26 cellular contexts compared by ENCODE assay signal in the genomic region with DNA sequence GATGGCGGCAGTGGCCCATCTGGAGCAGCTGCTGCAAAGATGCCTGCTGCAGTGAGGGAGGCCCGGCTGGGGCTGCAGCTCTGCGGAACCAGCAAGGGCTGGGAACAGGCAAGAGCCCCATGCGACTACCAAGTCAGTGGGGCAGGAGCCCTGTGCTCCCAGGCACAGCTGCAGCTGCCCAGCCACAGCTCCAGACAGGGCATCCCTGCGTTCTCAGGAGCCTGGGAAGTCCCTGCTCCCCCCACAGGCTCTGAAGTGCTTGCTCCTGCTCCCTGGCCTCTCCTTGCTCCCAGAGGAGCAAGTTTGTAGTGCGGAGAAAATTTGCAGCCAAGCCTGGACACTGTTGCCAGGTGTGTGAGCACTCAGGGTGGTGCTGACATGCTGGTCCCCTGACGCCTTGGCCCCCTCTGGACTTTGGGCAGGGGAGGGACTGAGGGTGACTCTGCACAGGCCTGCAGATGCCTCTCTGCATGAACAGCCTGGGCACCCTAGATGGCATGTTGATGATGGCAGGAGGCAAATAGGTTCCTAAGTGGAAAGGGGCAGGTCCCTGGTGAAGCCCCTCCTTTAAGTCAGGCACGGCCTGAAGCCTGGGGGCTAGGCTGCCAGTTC.
"Had no signal": no experiment of that assay in that cellular context is flagged by ENCODE, and none has a peak within 500 bp of the region (broad histone marks: within the 10 kb centered on the region; RNA-seq: fewer than 3 reads in every experiment).

No MANE protein-coding gene starts in this region.

- H3K36me3 ChIP-seq: gastrocnemius medialis, left ventricle myocardium inferior, pancreas, tibial nerve had no signal

- H3K9me3 ChIP-seq: gastrocnemius medialis, left ventricle myocardium inferior, mucosa of descending colon, pancreas, psoas muscle, tibial nerve had no signal

- H3K4me1 Mint-ChIP-seq: activated CD4-positive, alpha-beta memory T cell treated with anti-CD3 and anti-CD28 coated beads, Interleukin-2, amount 10 ng/mL, durations not matched to agents 7 days and 5 days; activated CD4-positive, alpha-beta T cell treated with anti-CD3 and anti-CD28 coated beads, Interleukin-2, amount 10 ng/mL, durations not matched to agents 7 days and 5 days had no signal

- H3K27ac ChIP-seq: gastrocnemius medialis, left ventricle myocardium inferior, pancreas, psoas muscle, tibial nerve had no signal

- H3K4me1 ChIP-seq: gastrocnemius medialis, left ventricle myocardium inferior, pancreas, psoas muscle had no signal

- H3K27me3 ChIP-seq: gastrocnemius medialis, pancreas, tibial nerve had no signal

- H3K4me3 ChIP-seq: gastrocnemius medialis, left ventricle myocardium inferior, lung, mucosa of descending colon, pancreas, psoas muscle, tibial nerve had no signal

- H3K4me3 Mint-ChIP-seq: activated CD4-positive, alpha-beta memory T cell treated with anti-CD3 and anti-CD28 coated beads, Interleukin-2, amount 10 ng/mL, durations not matched to agents 7 days and 5 days; activated CD4-positive, alpha-beta T cell treated with anti-CD3 and anti-CD28 coated beads, Interleukin-2, amount 10 ng/mL, durations not matched to agents 7 days and 5 days; activated T-cell treated with anti-CD3 and anti-CD28 coated beads, Interleukin-2, amount 50 U/mL, for 24 hours; central memory CD8-positive, alpha-beta T cell; nephron progenitor cell; T-helper 1 cell treated with Interleukin-12 subunit alpha and Interleukin-12 subunit beta and Interleukin-4 antibody, amounts not matched to agents 30 μg/mL and 1 μg/mL, for 36 hours had no signal

- ATAC-seq: gastrocnemius medialis, mucosa of descending colon, pancreas, psoas muscle had no signal

- H3K27ac Mint-ChIP-seq: activated CD4-positive, alpha-beta memory T cell treated with anti-CD3 and anti-CD28 coated beads, Interleukin-2, amount 10 ng/mL, durations not matched to agents 7 days and 5 days; activated CD4-positive, alpha-beta T cell treated with anti-CD3 and anti-CD28 coated beads, Interleukin-2, amount 10 ng/mL, durations not matched to agents 7 days and 5 days; activated T-cell treated with anti-CD3 and anti-CD28 coated beads, Interleukin-2, amount 50 U/mL, for 24 hours; nephron progenitor cell; T-helper 1 cell treated with Interleukin-12 subunit alpha and Interleukin-12 subunit beta and Interleukin-4 antibody, amounts not matched to agents 30 μg/mL and 1 μg/mL, for 36 hours had no signal

- H3K9me3 Mint-ChIP-seq: activated CD4-positive, alpha-beta memory T cell treated with anti-CD3 and anti-CD28 coated beads, Interleukin-2, amount 10 ng/mL, durations not matched to agents 7 days and 5 days; activated CD4-positive, alpha-beta T cell treated with anti-CD3 and anti-CD28 coated beads, Interleukin-2, amount 10 ng/mL, durations not matched to agents 7 days and 5 days; activated T-cell treated with anti-CD3 and anti-CD28 coated beads, Interleukin-2, amount 50 U/mL, for 24 hours; central memory CD8-positive, alpha-beta T cell; nephron progenitor cell; T-helper 1 cell treated with Interleukin-12 subunit alpha and Interleukin-12 subunit beta and Interleukin-4 antibody, amounts not matched to agents 30 μg/mL and 1 μg/mL, for 36 hours had no signal

- DNase-seq: activated CD4-positive, alpha-beta memory T cell treated with anti-CD3 and anti-CD28 coated beads, Interleukin-2, amount 10 ng/mL, durations not matched to agents 7 days and 5 days; activated CD4-positive, alpha-beta T cell treated with anti-CD3 and anti-CD28 coated beads for 1 hour; activated CD4-positive, alpha-beta T cell treated with anti-CD3 and anti-CD28 coated beads, Interleukin-2, amount 10 ng/mL, durations not matched to agents 7 days and 5 days; activated CD8-positive, alpha-beta memory T cell treated with anti-CD3 and anti-CD28 coated beads, Interleukin-2, amount 50 U/mL, for 48 hours; activated gamma-delta T cell treated with Interleukin-2 at 50 U/mL for 16 hours; activated naive CD4-positive, alpha-beta T cell treated with anti-CD3 and anti-CD28 coated beads, Interleukin-2, amount 50 U/mL, for 16 hours; activated T-cell treated with anti-CD3 and anti-CD28 coated beads, Interleukin-2, amount 50 U/mL, for 24 hours; anterior cingulate cortex; effector CD8-positive, alpha-beta T cell; gastrocnemius medialis; head of caudate nucleus; hypothalamus; left ventricle myocardium inferior; mucosa of descending colon; nephron progenitor cell; pancreas; psoas muscle; stimulated activated CD4-positive, alpha-beta T cell treated with anti-CD3 and anti-CD28 coated beads, Interleukin-15, amount 100 ng/mL, for 24 hours; stimulated activated CD4-positive, alpha-beta T cell treated with anti-CD3 and anti-CD28 coated beads, Interleukin-2, amount 100 ng/mL, for 24 hours; stimulated activated naive CD4-positive, alpha-beta T cell treated with Interleukin-2 at 50 U/mL for 16 hours; SW 1271; T1000 had no signal
